8 cellular contexts compared by ENCODE assay signal in the genomic region with DNA sequence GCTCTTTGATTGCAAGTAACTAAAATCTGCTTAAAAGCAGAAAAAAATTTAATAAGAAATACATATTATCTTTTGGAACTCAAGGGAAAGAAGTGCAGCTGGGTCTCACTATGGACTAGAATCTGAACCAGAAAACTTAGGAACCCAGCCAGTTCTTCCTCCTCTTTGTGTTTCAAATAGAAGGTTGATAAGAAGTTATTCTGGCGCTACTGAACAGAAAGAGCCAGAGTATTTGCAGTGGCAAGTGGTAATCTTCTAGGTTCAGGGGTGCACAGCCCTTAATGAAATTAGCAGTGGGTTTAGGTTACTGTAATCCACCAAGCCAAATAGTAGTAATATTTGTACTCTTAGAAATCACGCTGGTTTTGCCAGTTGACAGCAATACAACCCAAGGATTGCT. TPM values are rescaled to one million over a fixed set of nuclear protein-coding genes. Genes with fewer than 3 reads are reported as not detected.
"Had no signal": no experiment of that assay in that cellular context is flagged by ENCODE, and none has a peak within 500 bp of the region (broad histone marks: within the 10 kb centered on the region; RNA-seq: fewer than 3 reads in every experiment).

No MANE protein-coding gene starts in this region.

- H3K27ac ChIP-seq: GM23248 had no signal

- H3K4me3 ChIP-seq: GM23248, HAP-1 had no signal

- H3K9me3 ChIP-seq: HAP-1 had no signal

- H3K4me1 ChIP-seq: HAP-1 had no signal

- DNase-seq: GM23248, GOT3, H7, HFFc6, IMR-90 had no signal

- ATAC-seq: HCT116 had no signal

- H3K36me3 ChIP-seq: HAP-1 had no signal

RNA-seq across cellular contexts. Expression of a gene that starts 33.4 kb away (rescaled TPM):
- total RNA-seq: GM23248, H4, H7, HFFc6, IMR-90 had no signal
- polyA plus RNA-seq: GM23248, IMR-90 had no signal
